Comparison of ENCODE assay signal across 8 cellular contexts in genomic region chr12:55072093-55072492, GRCh38. TPM values are rescaled to one million over a fixed set of nuclear protein-coding genes. Genes with fewer than 3 reads are reported as not detected.
DNase-seq lines count a peak whose midpoint lies in the region; ATAC-seq and TF ChIP-seq lines count a peak whose summit lies in the region.

No MANE protein-coding gene starts in this region.

- H3K9me3 ChIP-seq in SU-DHL-6 (ENCODE audit: insufficient read depth, low read length), result no peaks in the 10 kb centered on the region

- H3K9me2 ChIP-seq in SU-DHL-6 (replicated peaks; ENCODE audit: insufficient read depth, low read length), result no peaks in the 10 kb centered on the region

- H3K27me3 ChIP-seq in KMS-11 (ENCODE audit: insufficient read depth, low read depth) (no peaks in the 10 kb centered on the region), SU-DHL-6 (ENCODE audit: low read length) (no peaks in the 10 kb centered on the region)

- no peak overlapping the region for H3K4me2 ChIP-seq in KMS-11
- no peak overlapping the region for H3K4me2 ChIP-seq in SU-DHL-6 (ENCODE audit: low read depth, low read length, poor library complexity, severe bottlenecking)

- no peaks in the 10 kb centered on the region for H4K20me1 ChIP-seq in KMS-11 (ENCODE audit: insufficient read depth)
- H4K20me1 ChIP-seq in SU-DHL-6 (ENCODE audit: low read depth, low read length), result no peaks in the 10 kb centered on the region

- peak; percentile 97 for TF ChIP-seq CTCF in KMS-11 (conservative IDR thresholded peaks at IDR 0.05; ENCODE audit: low read depth, low read length)
- TF ChIP-seq CTCF in SU-DHL-6 (IDR thresholded peaks at IDR 0.05; ENCODE audit: insufficient read depth, low read length, poor library complexity, severe bottlenecking), result peak; percentile 78

- H3K4me3 ChIP-seq in KMS-11 (IDR thresholded peaks at IDR 0.05; ENCODE audit: insufficient read depth, low read depth, low read length), result no peak overlapping the region
- H3K4me3 ChIP-seq in SU-DHL-6 (ENCODE audit: insufficient read depth, low read length, poor library complexity, severe bottlenecking), result no peak overlapping the region

- no peaks in the 10 kb centered on the region for H3F3A ChIP-seq in SU-DHL-6 (ENCODE audit: insufficient read depth)

- H3K4me1 ChIP-seq in KMS-11 (ENCODE audit: low read depth, poor library complexity, severe bottlenecking), result no peaks in the 10 kb centered on the region

- no peak overlapping the region for H3K4me3 Mint-ChIP-seq in activated naive CD8-positive, alpha-beta T cell treated with anti-CD3 and anti-CD28 coated beads for 36 hours
- no peak overlapping the region for H3K4me3 Mint-ChIP-seq in immature natural killer cell

- peaks cover 22% of the 10 kb centered on the region for H3K27me3 Mint-ChIP-seq in activated naive CD8-positive, alpha-beta T cell treated with anti-CD3 and anti-CD28 coated beads for 36 hours
- H3K27me3 Mint-ChIP-seq in immature natural killer cell (ENCODE audit: low read depth in 3 of 3), result peaks cover 0 to 5% (median 1%) of the 10 kb centered on the region in 3 donors

- H3K36me3 ChIP-seq in KMS-11 (ENCODE audit: insufficient read depth), result no peaks in the 10 kb centered on the region
- H3K36me3 ChIP-seq in SU-DHL-6 (ENCODE audit: low read length), result no peaks in the 10 kb centered on the region

- H3K36me3 Mint-ChIP-seq in activated naive CD8-positive, alpha-beta T cell treated with anti-CD3 and anti-CD28 coated beads for 36 hours, result no peaks in the 10 kb centered on the region
- no peaks in the 10 kb centered on the region for H3K36me3 Mint-ChIP-seq in immature natural killer cell

- H3K79me2 ChIP-seq in KMS-11 (ENCODE audit: insufficient read depth, low read depth) (no peaks in the 10 kb centered on the region), SU-DHL-6 (ENCODE audit: insufficient read depth, low read length) (no peaks in the 10 kb centered on the region)

- H3K9ac ChIP-seq in KMS-11 (no peak overlapping the region), SU-DHL-6 (ENCODE audit: low read length) (no peak overlapping the region)

- no peaks in the 10 kb centered on the region for H3K9me3 Mint-ChIP-seq in activated naive CD8-positive, alpha-beta T cell treated with anti-CD3 and anti-CD28 coated beads for 36 hours
- no peaks in the 10 kb centered on the region for H3K9me3 Mint-ChIP-seq in immature natural killer cell

- DNase-seq in A172 (ENCODE audit: low spot score) (peak; percentile 44), immature natural killer cell (peak; percentile 31 to 43 (median 40)), dedifferentiated amniotic fluid mesenchymal stem cell (ENCODE audit: extremely low spot score) (no peak)
- DNase-seq in activated naive CD8-positive, alpha-beta T cell treated with anti-CD3 and anti-CD28 coated beads for 36 hours, result peak; percentile 76
- peak; percentile 55 to 65 (median 58) for DNase-seq in stimulated activated CD4-positive, alpha-beta T cell treated with anti-CD3 and anti-CD28 coated beads, TNF-alpha, amount 100 ng/mL, for 48 hours (ENCODE audit: low read depth in 3 of 3)

- H3K4me1 Mint-ChIP-seq in activated naive CD8-positive, alpha-beta T cell treated with anti-CD3 and anti-CD28 coated beads for 36 hours, result peaks cover 9% of the 10 kb centered on the region
- no peaks in the 10 kb centered on the region for H3K4me1 Mint-ChIP-seq in immature natural killer cell

- H3K27ac Mint-ChIP-seq in activated naive CD8-positive, alpha-beta T cell treated with anti-CD3 and anti-CD28 coated beads for 36 hours, result no peak overlapping the region
- no peak overlapping the region for H3K27ac Mint-ChIP-seq in immature natural killer cell

- peak; percentile 76 for ATAC-seq in GM18867 (IDR thresholded peaks at IDR 0.05; ENCODE audit: unreplicated experiment)

- H2AFZ ChIP-seq in KMS-11 (ENCODE audit: low read depth) (peak overlapping the region; percentile 4; the same call in 1 of the 2 replicates), SU-DHL-6 (ENCODE audit: low read depth, low read length, severe bottlenecking) (no peak overlapping the region)

- no peak overlapping the region for H3K27ac ChIP-seq in KMS-11
- no peak overlapping the region for H3K27ac ChIP-seq in SU-DHL-6 (ENCODE audit: low read depth, low read length)

RNA-seq across cellular contexts. Expression of gene NEUROD4, which starts 52.3 kb away (rescaled TPM):
- not detected in 2 replicates for total RNA-seq in A172 (2014; rRNA removed; shearing (Covaris generic))
- total RNA-seq in activated naive CD8-positive, alpha-beta T cell treated with anti-CD3 and anti-CD28 coated beads for 36 hours, result not detected
- polyA plus RNA-seq in immature natural killer cell, result not detected

RNA-seq across cellular contexts. Expression of gene OR9K2, which starts 54.1 kb away (rescaled TPM):
- total RNA-seq in A172 (2014; rRNA removed; shearing (Covaris generic)), result not detected in 2 replicates
- total RNA-seq in activated naive CD8-positive, alpha-beta T cell treated with anti-CD3 and anti-CD28 coated beads for 36 hours, result not detected
- not detected for polyA plus RNA-seq in immature natural killer cell
